Comparison of ENCODE assay signal across 1 cellular context in genomic region chr22:44051961-44052360, GRCh38.
TF ChIP-seq lines count a peak whose summit lies in the region.

No MANE protein-coding gene starts in this region.

TF ChIP-seq in WTC11, 78 proteins besides CTCF, POLR2A, EP300 and RAD21 (continued from another document):
- TF ChIP-seq ZNF281 (CRISPR knock-in tag; IDR thresholded peaks at IDR 0.05) (no peak), IRF2 (CRISPR knock-in tag; IDR thresholded peaks at IDR 0.05; ENCODE audit: borderline replicate concordance, low read depth) (no peak), ZNF425 (CRISPR knock-in tag; conservative IDR thresholded peaks at IDR 0.05) (no peak), MLX (CRISPR knock-in tag; IDR thresholded peaks at IDR 0.05) (no peak), ZBTB21 (CRISPR knock-in tag; IDR thresholded peaks at IDR 0.05; ENCODE audit: borderline replicate concordance) (no peak), ZNF396 (CRISPR knock-in tag; IDR thresholded peaks at IDR 0.05; ENCODE audit: borderline replicate concordance) (no peak), FOXJ3 (CRISPR knock-in tag; IDR thresholded peaks at IDR 0.05; ENCODE audit: borderline replicate concordance) (no peak), CREM (CRISPR knock-in tag; IDR thresholded peaks at IDR 0.05) (no peak), NR1H2 (CRISPR knock-in tag; IDR thresholded peaks at IDR 0.05) (no peak)
